ENCODE assay signal across 25 cellular contexts in genomic region chr11:118857385-118857784, GRCh38. TPM values are rescaled to one million over a fixed set of nuclear protein-coding genes. Genes with fewer than 3 reads are reported as not detected.
"Had no signal": no experiment of that assay in that cellular context is flagged by ENCODE, and none has a peak within 500 bp of the region (broad histone marks: within the 10 kb centered on the region; RNA-seq: fewer than 3 reads in every experiment).

No MANE protein-coding gene starts in this region.

- H3K36me3 ChIP-seq: left ventricle myocardium inferior, lower lobe of right lung, neutrophil, sigmoid colon, stomach had no signal

- DNase-seq: effector CD4-positive, alpha-beta T cell; endodermal cell; erythroblast; foreskin melanocyte; head of caudate nucleus; kidney; left cardiac atrium; left ventricle myocardium inferior; lower lobe of right lung; mesenchymal stem cell; naive thymus-derived CD8-positive, alpha-beta T cell; stimulated activated naive CD4-positive, alpha-beta T cell; stomach; substantia nigra; trophoblast cell had no signal

- H2AFZ ChIP-seq: hepatocyte had no signal

- H3K4me2 ChIP-seq: hepatocyte had no signal

- H3K27ac ChIP-seq: coronary artery, hepatocyte, left ventricle myocardium inferior, lower lobe of right lung, neutrophil, sigmoid colon, skin epidermis, stomach had no signal

- H3K4me3 ChIP-seq: coronary artery, hepatocyte, left ventricle myocardium inferior, lower lobe of right lung, sigmoid colon, skin epidermis, stomach had no signal

- H3K79me2 ChIP-seq: hepatocyte had no signal

- H3K4me1 ChIP-seq: left ventricle myocardium inferior, lower lobe of right lung, sigmoid colon, stomach had no signal

- H3K27me3 ChIP-seq: hepatocyte, neutrophil, sigmoid colon, stomach had no signal

- H3K9me3 ChIP-seq: left ventricle myocardium inferior, lower lobe of right lung, neutrophil, sigmoid colon, stomach had no signal

RNA-seq across cellular contexts. Expression of gene CXCR5, which starts 26.3 kb away (rescaled TPM):
- total RNA-seq: dermis microvascular lymphatic vessel endothelial cell, endothelial cell of umbilical vein, hepatocyte, left cardiac atrium, left ventricle myocardium inferior, osteoblast, pulmonary artery endothelial cell, sigmoid colon, urinary bladder had no signal
